In genomic region chr1:94079056-94079990, GRCh38 we compare ENCODE assay signal across 15 cellular contexts. TPM values are rescaled to one million over a fixed set of nuclear protein-coding genes. Genes with fewer than 3 reads are reported as not detected.
DNase-seq lines count a peak whose midpoint lies in the region; ATAC-seq and TF ChIP-seq lines count a peak whose summit lies in the region.
"Had no signal": no experiment of that assay in that cellular context is flagged by ENCODE, and none has a peak within 500 bp of the region (broad histone marks: within the 10 kb centered on the region; RNA-seq: fewer than 3 reads in every experiment).

No MANE protein-coding gene starts in this region.

- H2AFZ ChIP-seq in DND-41 (ENCODE audit: low read depth, low read length) (no peak overlapping the region), Loucy (ENCODE audit: low read length) (peak overlapping the region; percentile 29; the same call in 1 of the 2 replicates), parathyroid adenoma (peak overlapping the region; percentile 33)

- POLR2A ChIA-PET in T-cell (lab: Charles Lee) = no interaction called here

- H3K4me3 ChIP-seq in DND-41 (ENCODE audit: low read depth in 1 of 2, low read length in 2 of 2) (no peak overlapping the region), Loucy (ENCODE audit: low read length, poor library complexity, severe bottlenecking) (no peak overlapping the region), epithelial cell of proximal tubule (ENCODE audit: low read depth, low read length) (no peak overlapping the region), parathyroid adenoma (ENCODE audit: low read depth, low read length) (no peak overlapping the region)
- H3K4me3 ChIP-seq: SJCRH30 had no signal

- H3K27ac ChIP-seq in DND-41 (ENCODE audit: low read length) = no peak overlapping the region
- H3K27ac ChIP-seq in parathyroid adenoma = no peak overlapping the region
- H3K27ac ChIP-seq: KMS-11, SJCRH30 had no signal

- H3K9me2 ChIP-seq in Loucy (replicated peaks; ENCODE audit: low read depth, low read length) = no peaks in the 10 kb centered on the region

- H3K36me3 Mint-ChIP-seq in T-cell = no peaks in the 10 kb centered on the region

- H3K9me3 ChIP-seq in DND-41 (ENCODE audit: insufficient read depth, low read length, severe bottlenecking) (no peaks in the 10 kb centered on the region), Loucy (ENCODE audit: insufficient read depth, low read depth, low read length) (no peaks in the 10 kb centered on the region), parathyroid adenoma (ENCODE audit: control insufficient read depth, low read length) (no peaks in the 10 kb centered on the region)
- H3K9me3 ChIP-seq: SJCRH30 had no signal

- CTCF ChIA-PET in T-cell (lab: Charles Lee) = no interaction called here

- no peak overlapping the region for H3K9ac ChIP-seq in DND-41 (ENCODE audit: low read depth, low read length)
- H3K9ac ChIP-seq in Loucy (ENCODE audit: low read depth, low read length, poor library complexity, severe bottlenecking) = peak overlapping the region; percentile 23
- H3K9ac ChIP-seq in parathyroid adenoma = no peak overlapping the region
- H3K9ac ChIP-seq: KMS-11 had no signal

- H3K4me2 ChIP-seq in DND-41 (ENCODE audit: insufficient read depth, low read length) (no peak overlapping the region), Loucy (ENCODE audit: low read depth, low read length, poor library complexity, severe bottlenecking) (no peak overlapping the region), parathyroid adenoma (ENCODE audit: low read length) (no peak overlapping the region)
- H3K4me2 ChIP-seq: KMS-11 had no signal

- H3F3A ChIP-seq in Loucy (ENCODE audit: low read depth) = no peaks in the 10 kb centered on the region

- 0 out of 3 replicates have a peak, but pooled peaks have one; percentile 31 for ATAC-seq in DND-41 (ENCODE audit: insufficient read depth, low read depth)
- no peak for ATAC-seq in GM18867 (IDR thresholded peaks at IDR 0.05; ENCODE audit: unreplicated experiment)
- no peak for ATAC-seq in T-cell (replicated peaks in 1 of 4)

- peaks cover 3 to 8% of the 10 kb centered on the region in 2 donors for H3K27me3 Mint-ChIP-seq in T-cell

- H3K9me3 Mint-ChIP-seq in T-cell = no peaks in the 10 kb centered on the region
- H3K9me3 Mint-ChIP-seq: activated T-helper 1 cell treated with anti-CD3 and anti-CD28 coated beads, Interleukin-12 subunit alpha, Interleukin-12 subunit beta, Interleukin-2, Interleukin-4 antibody, amounts not matched to agents 30 ng/mL and 10 ng/mL and 1 ng/mL, durations not matched to agents 14 hours and 24 hours and 36 hours; dendritic cell treated with granulocyte-macrophage colony-stimulating factor and Interleukin-4, amounts not matched to agents 40 ng/mL and 50 ng/mL, for 4 days had no signal

- H3K79me2 ChIP-seq in DND-41 (ENCODE audit: insufficient read depth, low read length) = no peaks in the 10 kb centered on the region
- H3K79me2 ChIP-seq in Loucy (ENCODE audit: insufficient read depth, low read length) = no peaks in the 10 kb centered on the region
- no peaks in the 10 kb centered on the region for H3K79me2 ChIP-seq in parathyroid adenoma

- no peaks in the 10 kb centered on the region for H3K36me3 ChIP-seq in DND-41 (ENCODE audit: insufficient read depth, low read length)
- no peaks in the 10 kb centered on the region for H3K36me3 ChIP-seq in Loucy (ENCODE audit: insufficient read depth, low read length)
- no peaks in the 10 kb centered on the region for H3K36me3 ChIP-seq in parathyroid adenoma (ENCODE audit: control insufficient read depth, insufficient read depth, low read length)
- H3K36me3 ChIP-seq: SJCRH30 had no signal

- peaks cover 0 to 2% (median 0%) of the 10 kb centered on the region in 3 donors for H3K4me1 Mint-ChIP-seq in T-cell

- H4K20me1 ChIP-seq in DND-41 (ENCODE audit: insufficient read depth, low read length) (no peaks in the 10 kb centered on the region), Loucy (ENCODE audit: insufficient read depth, low read length, poor library complexity, severe bottlenecking) (no peaks in the 10 kb centered on the region)

- TF ChIP-seq CTCF in DND-41 (IDR thresholded peaks at IDR 0.05; ENCODE audit: borderline replicate concordance, extremely low read depth, low read length, poor library complexity, severe bottlenecking) = no peak
- no peak for TF ChIP-seq CTCF in Loucy (conservative IDR thresholded peaks at IDR 0.05; ENCODE audit: low read length)
- TF ChIP-seq CTCF in epithelial cell of proximal tubule (conservative IDR thresholded peaks at IDR 0.05; ENCODE audit: low read depth, low read length) = no peak
- TF ChIP-seq CTCF in parathyroid adenoma (IDR thresholded peaks at IDR 0.05) = no peak

- no peaks in the 10 kb centered on the region for H3K27me3 ChIP-seq in DND-41 (ENCODE audit: insufficient read depth, low read length, poor library complexity)
- H3K27me3 ChIP-seq in Loucy (ENCODE audit: insufficient read depth, low read length, poor library complexity, severe bottlenecking) = no peaks in the 10 kb centered on the region
- no peaks in the 10 kb centered on the region for H3K27me3 ChIP-seq in parathyroid adenoma (ENCODE audit: control insufficient read depth, insufficient read depth, low read length)
- H3K27me3 ChIP-seq: SJCRH30 had no signal

- H3K4me1 ChIP-seq in DND-41 (ENCODE audit: insufficient read depth, low read length) (peaks cover 14% of the 10 kb centered on the region), Loucy (ENCODE audit: insufficient read depth, low read length, poor library complexity, severe bottlenecking) (peaks cover 84% of the 10 kb centered on the region), parathyroid adenoma (no peaks in the 10 kb centered on the region)
- H3K4me1 ChIP-seq: SJCRH30 had no signal

- DNase-seq in DND-41 (no peak), epithelial cell of proximal tubule (ENCODE audit: low read depth) (peak; percentile 85), DMS153 treated with DMSO at 0.1 percent for 48 hours (lab: John Stamatoyannopoulos, UW; ENCODE audit: unreplicated experiment) (no peak), T-cell (no peak), hypothalamus (lab: John Stamatoyannopoulos, UW) (no peak)
- DNase-seq: activated CD4-positive, alpha-beta T cell treated with anti-CD3 and anti-CD28 coated beads, Interleukin-2, amount 50 U/mL, for 48 hours; amniotic stem cell; NCI-H1694; SJCRH30 had no signal

- no peak overlapping the region for H3K27ac Mint-ChIP-seq in T-cell
- H3K27ac Mint-ChIP-seq: activated T-helper 1 cell treated with anti-CD3 and anti-CD28 coated beads, Interleukin-12 subunit alpha, Interleukin-12 subunit beta, Interleukin-2, Interleukin-4 antibody, amounts not matched to agents 30 ng/mL and 10 ng/mL and 1 ng/mL, durations not matched to agents 14 hours and 24 hours and 36 hours; dendritic cell treated with granulocyte-macrophage colony-stimulating factor and Interleukin-4, amounts not matched to agents 40 ng/mL and 50 ng/mL, for 4 days had no signal

- H3K4me3 Mint-ChIP-seq in T-cell = no peak overlapping the region
- H3K4me3 Mint-ChIP-seq: activated T-helper 1 cell treated with anti-CD3 and anti-CD28 coated beads, Interleukin-12 subunit alpha, Interleukin-12 subunit beta, Interleukin-2, Interleukin-4 antibody, amounts not matched to agents 30 ng/mL and 10 ng/mL and 1 ng/mL, durations not matched to agents 14 hours and 24 hours and 36 hours; dendritic cell treated with granulocyte-macrophage colony-stimulating factor and Interleukin-4, amounts not matched to agents 40 ng/mL and 50 ng/mL, for 4 days had no signal

RNA-seq across cellular contexts. Expression of gene ABCA4, which starts 41.6 kb away (rescaled TPM):
- total RNA-seq in epithelial cell of proximal tubule (not detected in 2 replicates), T-cell (not detected)
- total RNA-seq: activated T-helper 1 cell treated with anti-CD3 and anti-CD28 coated beads, Interleukin-12 subunit alpha, Interleukin-12 subunit beta, Interleukin-2, Interleukin-4 antibody, amounts not matched to agents 30 ng/mL and 10 ng/mL and 1 ng/mL, durations not matched to agents 14 hours and 24 hours and 36 hours had no signal
